Comparison of ENCODE assay signal across 12 cellular contexts in the genomic region with DNA sequence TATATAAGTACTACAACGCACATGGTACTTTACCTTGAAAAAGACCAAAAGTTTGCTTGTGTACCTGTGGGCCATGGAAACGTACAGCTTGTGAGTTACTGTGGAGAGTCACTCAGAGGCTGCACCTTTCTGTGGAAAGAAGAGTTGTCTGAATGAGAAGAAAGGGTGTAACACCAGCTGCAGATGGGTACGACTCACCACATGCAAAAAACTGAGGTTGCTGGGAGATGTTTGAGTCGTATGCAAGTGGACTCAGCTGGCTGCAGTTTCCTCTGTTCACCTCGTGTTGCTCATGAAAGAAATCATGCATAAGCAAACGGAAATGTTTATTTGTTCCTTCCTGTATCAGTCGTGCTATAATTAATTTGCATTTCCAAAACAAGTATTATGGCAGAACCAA. TPM values are rescaled to one million over a fixed set of nuclear protein-coding genes. Genes with fewer than 3 reads are reported as not detected.
DNase-seq lines count a peak whose midpoint lies in the region; ATAC-seq, FAIRE-seq and TF ChIP-seq lines count a peak whose summit lies in the region.
"Had no signal": no experiment of that assay in that cellular context is flagged by ENCODE, and none has a peak within 500 bp of the region (broad histone marks: within the 10 kb centered on the region; RNA-seq: fewer than 3 reads in every experiment).

No MANE protein-coding gene starts in this region.

- no peak for FAIRE-seq in urothelium cell line (lab: Jason Lieb, UNC)
- FAIRE-seq: TTC549 had no signal

- H3K36me3 ChIP-seq in left lung = no peaks in the 10 kb centered on the region
- no peaks in the 10 kb centered on the region for H3K36me3 ChIP-seq in adrenal gland (replicated peaks in 1 of 2)

- H3K27me3 ChIP-seq in left lung = no peaks in the 10 kb centered on the region
- no peaks in the 10 kb centered on the region for H3K27me3 ChIP-seq in adrenal gland

- DNase-seq in stimulated activated naive CD4-positive, alpha-beta T cell (lab: John Stamatoyannopoulos, UW) = peak in 5 of 6 experiments; percentile 1 to 39 (median 12)
- no peak for DNase-seq in stimulated activated naive CD4-positive, alpha-beta T cell treated with Interleukin-2 at 50 U/mL for 16 hours (lab: John Stamatoyannopoulos, UW)
- DNase-seq in T follicular helper cell (ENCODE audit: low read depth) (peak; percentile 2), choroid plexus epithelial cell (ENCODE audit: low read depth) (peak; percentile 6), urothelium cell line (ENCODE audit: low spot score) (peak; percentile 26), left lung (no peak), adrenal gland (no peak)
- DNase-seq: anterior cingulate cortex, NCI-H187, OCI-M1 had no signal

- no peak for ATAC-seq in left lung
- no peak for ATAC-seq in GM21576 (IDR thresholded peaks at IDR 0.05; ENCODE audit: unreplicated experiment)

- H3K4me1 ChIP-seq in left lung = no peaks in the 10 kb centered on the region
- H3K4me1 ChIP-seq in adrenal gland (replicated peaks in 1 of 2) = no peaks in the 10 kb centered on the region

- no peak for TF ChIP-seq CTCF in choroid plexus epithelial cell (conservative IDR thresholded peaks at IDR 0.05; ENCODE audit: low read depth, low read length)
- TF ChIP-seq CTCF in left lung (IDR thresholded peaks at IDR 0.05) = no peak
- no peak for TF ChIP-seq CTCF in adrenal gland (IDR thresholded peaks at IDR 0.05)

- H3K27ac ChIP-seq in left lung = no peak overlapping the region
- H3K27ac ChIP-seq in adrenal gland = no peak overlapping the region

- H3K9me3 ChIP-seq in left lung (no peaks in the 10 kb centered on the region), adrenal gland (replicated peaks in 1 of 3) (no peaks in the 10 kb centered on the region)

- intact Hi-C loops in left lung (cut with DNase I) = no loop called here
- intact Hi-C loops in adrenal gland (cut with DNase I) = no loop called here

- no peak for TF ChIP-seq POLR2A in adrenal gland (IDR thresholded peaks at IDR 0.05)

- 31 to 39% (median 34%) methylated on average over 7 of the region's 7 CpGs for WGBS in adrenal gland, 4 donors

- H3K4me3 ChIP-seq in choroid plexus epithelial cell (ENCODE audit: low read depth, low read length) (no peak overlapping the region), left lung (no peak overlapping the region), adrenal gland (no peak overlapping the region)

RNA-seq across cellular contexts. Expression of gene DYNLRB2, which starts 22.4 kb away (rescaled TPM):
- 1 to 10 TPM in 1 of 2 donors, not detected in 1; 5.3 TPM for total RNA-seq in left lung
- 1 to 10 TPM in 7 of 8 donors, not detected in 1; 1.5 to 4.1 (median 2.7) TPM for total RNA-seq in adrenal gland
- polyA plus RNA-seq in adrenal gland = 1 to 10 TPM; 1.4 to 6.4 (median 5.7) TPM

Comparison
In these comparisons a context has a peak if more than half of its experiments do, and no peak if none do; other contexts are left out.
1. DNase-seq: peak in stimulated activated naive CD4-positive, alpha-beta T cell (5 of 6), T follicular helper cell (single experiment), choroid plexus epithelial cell (single experiment) and urothelium cell line (single experiment); none in stimulated activated naive CD4-positive, alpha-beta T cell treated with Interleukin-2 at 50 U/mL for 16 hours (single experiment), left lung (0 of 2) and adrenal gland (0 of 7).